In genomic region chr4:87019898-87020297, GRCh38 we compare ENCODE assay signal across 17 cellular contexts.
DNase-seq lines count a peak whose midpoint lies in the region; ATAC-seq and TF ChIP-seq lines count a peak whose summit lies in the region.
"Had no signal": no experiment of that assay in that cellular context is flagged by ENCODE, and none has a peak within 500 bp of the region (broad histone marks: within the 10 kb centered on the region; RNA-seq: fewer than 3 reads in every experiment).

No MANE protein-coding gene starts in this region.

- CTCF ChIA-PET in OCI-LY7 (lab: Charles Lee; ENCODE audit: unreplicated experiment) = no interaction called here

- H3K27me3 Mint-ChIP-seq in stimulated activated naive CD8-positive, alpha-beta T cell treated with anti-CD3 and anti-CD28 coated beads, Interleukin-15, Interleukin-2, amounts not matched to agents 100 ng/mL and 50 ng/mL, for 24 hours = no peaks in the 10 kb centered on the region
- H3K27me3 Mint-ChIP-seq in memory B cell = no peaks in the 10 kb centered on the region
- H3K27me3 Mint-ChIP-seq: activated naive CD4-positive, alpha-beta T cell treated with anti-CD3 and anti-CD28 coated beads, Interleukin-2, amount 10 ng/mL, durations not matched to agents 7 days and 5 days; effector memory CD8-positive, alpha-beta T cell had no signal

- H3K27me3 ChIP-seq in lower lobe of right lung (ENCODE audit: low read depth) = no peaks in the 10 kb centered on the region
- H3K27me3 ChIP-seq: breast epithelium, thyroid gland had no signal

- no peaks in the 10 kb centered on the region for H3K36me3 Mint-ChIP-seq in stimulated activated naive CD8-positive, alpha-beta T cell treated with anti-CD3 and anti-CD28 coated beads, Interleukin-15, Interleukin-2, amounts not matched to agents 100 ng/mL and 50 ng/mL, for 24 hours (ENCODE audit: low read depth)
- H3K36me3 Mint-ChIP-seq in memory B cell = no peaks in the 10 kb centered on the region

- H3K9me2 ChIP-seq in OCI-LY7 (ENCODE audit: insufficient read depth, low read length) = no peaks in the 10 kb centered on the region

- H3K4me1 ChIP-seq in OCI-LY7 (ENCODE audit: insufficient read depth, low read length, poor library complexity, severe bottlenecking) (peaks cover 58% of the 10 kb centered on the region), lower lobe of right lung (peaks cover 84% of the 10 kb centered on the region)

- no TSS peak for BruUV-seq in OCI-LY7 (replicated peaks; lab: Mats Ljungman, UMichigan)

- peaks cover 89% of the 10 kb centered on the region for H3K79me2 ChIP-seq in OCI-LY7 (ENCODE audit: insufficient read depth, low read depth, low read length)

- intact Hi-C loops in OCI-LY7 (cut with micrococcal nuclease; ENCODE audit: unreplicated experiment) = no loop called here
- intact Hi-C loops in lower lobe of right lung (cut with DNase I) = no loop called here

- peaks cover 8% of the 10 kb centered on the region; the same call in 1 of the 2 replicates for H4K20me1 ChIP-seq in OCI-LY7 (ENCODE audit: insufficient read depth, low read length)

- H3K4me3 ChIP-seq in OCI-LY7 (ENCODE audit: low read depth, low read length, poor library complexity, severe bottlenecking) (peak overlapping the region; percentile 23), lower lobe of right lung (no peak overlapping the region)
- H3K4me3 ChIP-seq: breast epithelium, HAP-1, thyroid gland had no signal

- H3K4me2 ChIP-seq in OCI-LY7 (ENCODE audit: low read length) = peak overlapping the region; percentile 65

- ATAC-seq in stimulated activated naive CD8-positive, alpha-beta T cell treated with anti-CD3 and anti-CD28 coated beads, Interleukin-15, Interleukin-2, amounts not matched to agents 100 U/mL and 50 U/mL, for 24 hours = no peak
- ATAC-seq in memory B cell (ENCODE audit: low read depth) = peak; percentile 71
- no peak for ATAC-seq in lower lobe of right lung
- ATAC-seq: effector memory CD8-positive, alpha-beta T cell; left lobe of liver had no signal

- H3K36me3 ChIP-seq in OCI-LY7 (ENCODE audit: insufficient read depth, low read length) (no peaks in the 10 kb centered on the region), lower lobe of right lung (no peaks in the 10 kb centered on the region)
- H3K36me3 ChIP-seq: breast epithelium, HAP-1, thyroid gland had no signal

- peak overlapping the region; percentile 4 for H3K4me3 Mint-ChIP-seq in stimulated activated naive CD8-positive, alpha-beta T cell treated with anti-CD3 and anti-CD28 coated beads, Interleukin-15, Interleukin-2, amounts not matched to agents 100 ng/mL and 50 ng/mL, for 24 hours
- peak overlapping the region; percentile 60 for H3K4me3 Mint-ChIP-seq in memory B cell
- H3K4me3 Mint-ChIP-seq: activated naive CD4-positive, alpha-beta T cell treated with anti-CD3 and anti-CD28 coated beads, Interleukin-2, amount 10 ng/mL, durations not matched to agents 7 days and 5 days; effector memory CD8-positive, alpha-beta T cell had no signal

- peaks cover 85% of the 10 kb centered on the region for H3K4me1 Mint-ChIP-seq in stimulated activated naive CD8-positive, alpha-beta T cell treated with anti-CD3 and anti-CD28 coated beads, Interleukin-15, Interleukin-2, amounts not matched to agents 100 ng/mL and 50 ng/mL, for 24 hours (ENCODE audit: low read depth)
- peaks cover 41% of the 10 kb centered on the region for H3K4me1 Mint-ChIP-seq in memory B cell

- no peaks in the 10 kb centered on the region for H3K9me3 Mint-ChIP-seq in stimulated activated naive CD8-positive, alpha-beta T cell treated with anti-CD3 and anti-CD28 coated beads, Interleukin-15, Interleukin-2, amounts not matched to agents 100 ng/mL and 50 ng/mL, for 24 hours
- H3K9me3 Mint-ChIP-seq in memory B cell = peaks cover 2% of the 10 kb centered on the region
- H3K9me3 Mint-ChIP-seq: activated naive CD4-positive, alpha-beta T cell treated with anti-CD3 and anti-CD28 coated beads, Interleukin-2, amount 10 ng/mL, durations not matched to agents 7 days and 5 days; effector memory CD8-positive, alpha-beta T cell had no signal

- H2AFZ ChIP-seq in OCI-LY7 (ENCODE audit: low read length) = no peak overlapping the region

- POLR2A ChIA-PET in OCI-LY7 (lab: Charles Lee) = no interaction called here

- peak overlapping the region; percentile 63 for H3K27ac ChIP-seq in OCI-LY7 (ENCODE audit: low read depth, low read length, poor library complexity, severe bottlenecking)
- H3K27ac ChIP-seq in lower lobe of right lung = no peak overlapping the region

- TF ChIP-seq CTCF in OCI-LY7 (conservative IDR thresholded peaks at IDR 0.05; ENCODE audit: low read length) = no peak
- TF ChIP-seq CTCF in lower lobe of right lung (IDR thresholded peaks at IDR 0.05) = no peak

- DNase-seq in stimulated activated naive CD8-positive, alpha-beta T cell treated with anti-CD3 and anti-CD28 coated beads, Interleukin-15, Interleukin-2, amounts not matched to agents 100 U/mL and 50 U/mL, for 24 hours = no peak
- DNase-seq in OCI-LY7 (ENCODE audit: low spot score) = peak; percentile 42
- no peak for DNase-seq in memory B cell (ENCODE audit: low spot score in 2 of 2)
- no peak for DNase-seq in inferior parietal cortex (ENCODE audit: extremely low spot score)
- DNase-seq in LoVo (ENCODE audit: low spot score) = no peak
- DNase-seq in lower lobe of right lung = no peak
- DNase-seq in HK-2 (ENCODE audit: unreplicated experiment) = no peak
- DNase-seq: activated naive CD4-positive, alpha-beta T cell treated with anti-CD3 and anti-CD28 coated beads, Interleukin-2, amount 10 ng/mL, durations not matched to agents 7 days and 5 days; effector memory CD8-positive, alpha-beta T cell; NCI-H146; SIG-M5; stimulated activated CD4-positive, alpha-beta T cell treated with anti-CD3 and anti-CD28 coated beads, Interleukin-1b, Interleukin-23, amount 100 ng/mL, for 48 hours; thyroid gland had no signal

- H3K9me3 ChIP-seq in OCI-LY7 (ENCODE audit: low read length) (no peaks in the 10 kb centered on the region), lower lobe of right lung (no peaks in the 10 kb centered on the region)
- H3K9me3 ChIP-seq: breast epithelium, HAP-1, thyroid gland had no signal

- peak overlapping the region; percentile 83 for H3K27ac Mint-ChIP-seq in stimulated activated naive CD8-positive, alpha-beta T cell treated with anti-CD3 and anti-CD28 coated beads, Interleukin-15, Interleukin-2, amounts not matched to agents 100 ng/mL and 50 ng/mL, for 24 hours
- peak overlapping the region; percentile 82 for H3K27ac Mint-ChIP-seq in memory B cell
- H3K27ac Mint-ChIP-seq: activated naive CD4-positive, alpha-beta T cell treated with anti-CD3 and anti-CD28 coated beads, Interleukin-2, amount 10 ng/mL, durations not matched to agents 7 days and 5 days had no signal
